ENCODE assay signal across 15 cellular contexts in the genomic region with DNA sequence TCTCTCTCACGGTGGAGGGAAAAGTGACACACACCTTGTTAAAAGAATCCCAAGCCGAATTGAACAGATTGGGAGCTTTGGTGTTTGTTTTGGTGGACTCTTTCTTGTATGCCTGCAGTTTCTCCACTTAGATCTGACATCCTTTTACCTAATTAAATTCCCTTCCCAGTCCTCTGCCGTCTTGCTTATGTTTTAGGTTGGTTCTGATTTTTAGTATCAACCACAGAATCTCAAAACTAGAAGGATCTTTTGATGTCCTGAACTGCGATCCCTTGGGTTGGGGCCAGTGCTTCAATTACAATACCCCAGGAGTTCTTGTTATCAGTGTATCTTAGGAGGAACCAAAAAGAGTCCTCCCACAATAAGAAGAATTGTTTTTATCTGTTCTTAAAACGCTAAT.
DNase-seq lines count a peak whose midpoint lies in the region; ATAC-seq lines count a peak whose summit lies in the region.
"Had no signal": no experiment of that assay in that cellular context is flagged by ENCODE, and none has a peak within 500 bp of the region (broad histone marks: within the 10 kb centered on the region; RNA-seq: fewer than 3 reads in every experiment).

No MANE protein-coding gene starts in this region.

- H3K4me1 Mint-ChIP-seq in IgD-negative memory B cell (peaks cover 24 to 42% (median 27%) of the 10 kb centered on the region in 3 donors), naive B cell (peaks cover 64 to 87% (median 80%) of the 10 kb centered on the region in 3 donors)

- DNase-seq in naive B cell (no peak), COLO668 (lab: John Stamatoyannopoulos, UW; ENCODE audit: unreplicated experiment) (no peak), DMS114 treated with DMSO at 0.1 percent for 48 hours (lab: John Stamatoyannopoulos, UW; ENCODE audit: unreplicated experiment) (no peak)
- DNase-seq: C1 segment of cervical spinal cord; CD4-positive, alpha-beta T cell; DMS79; H7; KBM-7 had no signal

- peak overlapping the region in 2 of 3 donors; percentile 40 to 48 for H3K27ac Mint-ChIP-seq in IgD-negative memory B cell
- peak overlapping the region in 4 of 6 donors; percentile 14 to 76 (median 38) for H3K27ac Mint-ChIP-seq in naive B cell
- H3K27ac Mint-ChIP-seq: CD4-positive, alpha-beta T cell; GM23338 had no signal

- no peaks in the 10 kb centered on the region for H3K36me3 Mint-ChIP-seq in IgD-negative memory B cell
- no peaks in the 10 kb centered on the region for H3K36me3 Mint-ChIP-seq in naive B cell

- peaks cover 0 to 94% (median 27%) of the 10 kb centered on the region in 11 experiments; a peak in 15 of 22 replicates for H4K20me1 ChIP-seq in BLaER1 treated with 17β-estradiol and CSF1 and Interleukin-3, amounts not matched to agents 10 nM and 100 nM

- H3K27me3 ChIP-seq in BLaER1 treated with 17β-estradiol and CSF1 and Interleukin-3, amounts not matched to agents 10 nM and 100 nM, result no peaks in the 10 kb centered on the region

- no peak overlapping the region for H3K4me3 ChIP-seq in BLaER1 treated with 17β-estradiol and CSF1 and Interleukin-3, amounts not matched to agents 10 nM and 100 nM
- H3K4me3 ChIP-seq: A549, GM12878, GM23338 had no signal

- ATAC-seq in naive B cell (ENCODE audit: low read depth in 2 of 2), result no peak
- ATAC-seq in HG03378 (IDR thresholded peaks at IDR 0.05; ENCODE audit: unreplicated experiment), result no peak
- ATAC-seq: A549, GM12878, GM23338, HepG2 had no signal

- peaks cover 55 to 89% (median 80%) of the 10 kb centered on the region in 10 experiments for H3K4me1 ChIP-seq in BLaER1 treated with 17β-estradiol and CSF1 and Interleukin-3, amounts not matched to agents 10 nM and 100 nM
- H3K4me1 ChIP-seq: A549 had no signal

- H3K4me3 Mint-ChIP-seq in IgD-negative memory B cell (no peak overlapping the region), naive B cell (peak overlapping the region in 1 of 8 donors; percentile 34)
- H3K4me3 Mint-ChIP-seq: CD4-positive, alpha-beta T cell; GM23338 had no signal

- H3K27me3 Mint-ChIP-seq in IgD-negative memory B cell, result no peaks in the 10 kb centered on the region
- no peaks in the 10 kb centered on the region for H3K27me3 Mint-ChIP-seq in naive B cell
- H3K27me3 Mint-ChIP-seq: CD4-positive, alpha-beta T cell had no signal

- peak overlapping the region in 4 of 11 experiments; percentile 0 to 23 (median 8); a peak in 2 of 22 replicates for H3K27ac ChIP-seq in BLaER1 treated with 17β-estradiol and CSF1 and Interleukin-3, amounts not matched to agents 10 nM and 100 nM
- H3K27ac ChIP-seq: A549 had no signal

- peaks cover 0 to 49% (median 25%) of the 10 kb centered on the region in 11 experiments; a peak in 10 of 22 replicates for H3K36me3 ChIP-seq in BLaER1 treated with 17β-estradiol and CSF1 and Interleukin-3, amounts not matched to agents 10 nM and 100 nM

- peaks cover 0 to 17% (median 0%) of the 10 kb centered on the region in 11 experiments; a peak in 4 of 22 replicates for H3K9me3 ChIP-seq in BLaER1 treated with 17β-estradiol and CSF1 and Interleukin-3, amounts not matched to agents 10 nM and 100 nM (replicated peaks in 1 of 11)
- H3K9me3 ChIP-seq: A549 had no signal

- H3K4me2 ChIP-seq in BLaER1 treated with 17β-estradiol and CSF1 and Interleukin-3, amounts not matched to agents 10 nM and 100 nM, result peak overlapping the region in 9 of 11 experiments; percentile 2 to 88 (median 76); a peak in 7 of 22 replicates
- H3K4me2 ChIP-seq: A549, GM23338 had no signal

- H3K9me3 Mint-ChIP-seq in IgD-negative memory B cell (no peaks in the 10 kb centered on the region), naive B cell (no peaks in the 10 kb centered on the region)
- H3K9me3 Mint-ChIP-seq: CD4-positive, alpha-beta T cell; GM23338 had no signal

- no peak overlapping the region for H3K9ac ChIP-seq in BLaER1 treated with 17β-estradiol and CSF1 and Interleukin-3, amounts not matched to agents 10 nM and 100 nM
